ENCODE assay signal across 8 cellular contexts in the genomic region with DNA sequence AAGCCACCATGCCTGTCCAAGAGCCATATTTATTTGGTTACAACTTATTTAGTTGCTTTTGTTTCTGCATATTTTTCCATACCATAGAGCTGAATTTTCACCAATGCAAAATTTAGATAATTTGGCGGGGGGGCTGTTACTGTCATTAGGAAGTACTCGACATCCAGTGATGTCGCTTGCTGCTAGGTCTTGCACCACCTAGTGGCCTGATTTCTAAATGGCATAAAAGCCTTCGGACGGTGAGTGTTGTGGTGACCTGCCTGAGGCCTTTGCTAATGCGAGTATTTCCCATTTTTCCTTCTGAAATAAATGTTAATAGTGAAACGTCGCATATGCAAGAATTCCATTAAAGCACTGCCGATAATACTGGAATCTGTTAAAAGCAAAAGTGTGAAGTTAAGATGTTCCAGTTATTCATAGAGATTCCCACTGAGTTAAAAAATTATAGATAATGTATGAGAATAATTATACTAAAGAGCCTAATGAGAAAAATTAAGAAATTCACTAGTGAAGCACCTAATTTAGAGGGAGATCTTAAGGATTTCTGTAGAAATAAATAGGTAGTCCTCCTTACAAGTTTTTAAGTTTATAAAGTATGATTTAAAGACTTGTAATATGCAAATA.
DNase-seq lines count a peak whose midpoint lies in the region; ATAC-seq and TF ChIP-seq lines count a peak whose summit lies in the region.

No MANE protein-coding gene starts in this region.

- DNase-seq in NCI-H748 (lab: John Stamatoyannopoulos, UW; ENCODE audit: unreplicated experiment): peak; percentile 57
- DNase-seq in NCI-H748 treated with DMSO at 0.1 percent for 48 hours (lab: John Stamatoyannopoulos, UW): no peak
- DNase-seq in NCI-H2171 (lab: John Stamatoyannopoulos, UW): peak; percentile 4
- peak; percentile 53 for DNase-seq in activated CD4-positive, alpha-beta memory T cell treated with anti-CD3 and anti-CD28 coated beads, Interleukin-2, amount 10 ng/mL, durations not matched to agents 7 days and 5 days
- peak; percentile 72 to 79 for DNase-seq in erythroblast (lab: John Stamatoyannopoulos, UW)
- DNase-seq in nephron progenitor cell: peak; percentile 53
- DNase-seq in middle frontal gyrus (ENCODE audit: extremely low spot score, low spot score): no peak

- H3K36me3 Mint-ChIP-seq in activated CD4-positive, alpha-beta memory T cell treated with anti-CD3 and anti-CD28 coated beads, Interleukin-2, amount 10 ng/mL, durations not matched to agents 7 days and 5 days (ENCODE audit: low read depth): peaks cover 27% of the 10 kb centered on the region
- peaks cover 51% of the 10 kb centered on the region for H3K36me3 Mint-ChIP-seq in nephron progenitor cell (ENCODE audit: low read depth)

- H3K9me3 Mint-ChIP-seq in activated CD4-positive, alpha-beta memory T cell treated with anti-CD3 and anti-CD28 coated beads, Interleukin-2, amount 10 ng/mL, durations not matched to agents 7 days and 5 days: no peaks in the 10 kb centered on the region
- no peaks in the 10 kb centered on the region for H3K9me3 Mint-ChIP-seq in nephron progenitor cell

- CTCF ChIA-PET in activated CD4-positive, alpha-beta memory T cell treated with anti-CD3 and anti-CD28 coated beads, Interleukin-2, amount 10 ng/mL, durations not matched to agents 7 days and 5 days (lab: Charles Lee): interaction anchor here (0.7 to 3.0 kb wide), 9 partner anchors 12 to 281 kb away, joined by 3 to 22 read pairs (median 4); no protein-coding TSS in a partner anchor

- no peak for TF ChIP-seq POLR2A in erythroblast (IDR thresholded peaks at IDR 0.05; ENCODE audit: low read length)

- H3K27ac Mint-ChIP-seq in activated CD4-positive, alpha-beta memory T cell treated with anti-CD3 and anti-CD28 coated beads, Interleukin-2, amount 10 ng/mL, durations not matched to agents 7 days and 5 days: no peak overlapping the region
- no peak overlapping the region for H3K27ac Mint-ChIP-seq in nephron progenitor cell

- peaks cover 3% of the 10 kb centered on the region for H3K4me1 Mint-ChIP-seq in activated CD4-positive, alpha-beta memory T cell treated with anti-CD3 and anti-CD28 coated beads, Interleukin-2, amount 10 ng/mL, durations not matched to agents 7 days and 5 days
- H3K4me1 Mint-ChIP-seq in nephron progenitor cell: no peaks in the 10 kb centered on the region

- no peak overlapping the region for H3K4me3 Mint-ChIP-seq in activated CD4-positive, alpha-beta memory T cell treated with anti-CD3 and anti-CD28 coated beads, Interleukin-2, amount 10 ng/mL, durations not matched to agents 7 days and 5 days
- H3K4me3 Mint-ChIP-seq in nephron progenitor cell: no peak overlapping the region

- peak; percentile 70 for ATAC-seq in HG02884 (IDR thresholded peaks at IDR 0.05; ENCODE audit: unreplicated experiment)

- TF ChIP-seq CTCF in nephron progenitor cell (IDR thresholded peaks at IDR 0.05): peak; percentile 75

- POLR2A ChIA-PET in activated CD4-positive, alpha-beta memory T cell treated with anti-CD3 and anti-CD28 coated beads, Interleukin-2, amount 10 ng/mL, durations not matched to agents 7 days and 5 days (lab: Charles Lee): interaction anchor here (0.9 to 1.3 kb wide), 2 partner anchors 18 to 110 kb away, joined by 3 read pairs; no protein-coding TSS in a partner anchor

- H3K27me3 Mint-ChIP-seq in activated CD4-positive, alpha-beta memory T cell treated with anti-CD3 and anti-CD28 coated beads, Interleukin-2, amount 10 ng/mL, durations not matched to agents 7 days and 5 days: no peaks in the 10 kb centered on the region
- no peaks in the 10 kb centered on the region for H3K27me3 Mint-ChIP-seq in nephron progenitor cell (ENCODE audit: low read depth, poor library complexity)

Comparison
In these comparisons a context has a peak if more than half of its experiments do, and no peak if none do; other contexts are left out.
1. DNase-seq: peak in NCI-H748 (single experiment), NCI-H2171 (single experiment), activated CD4-positive, alpha-beta memory T cell treated with anti-CD3 and anti-CD28 coated beads, Interleukin-2, amount 10 ng/mL, durations not matched to agents 7 days and 5 days (single experiment), erythroblast (2 of 2) and nephron progenitor cell (single experiment); none in NCI-H748 treated with DMSO at 0.1 percent for 48 hours (single experiment) and middle frontal gyrus (single experiment).